In the genomic region with DNA sequence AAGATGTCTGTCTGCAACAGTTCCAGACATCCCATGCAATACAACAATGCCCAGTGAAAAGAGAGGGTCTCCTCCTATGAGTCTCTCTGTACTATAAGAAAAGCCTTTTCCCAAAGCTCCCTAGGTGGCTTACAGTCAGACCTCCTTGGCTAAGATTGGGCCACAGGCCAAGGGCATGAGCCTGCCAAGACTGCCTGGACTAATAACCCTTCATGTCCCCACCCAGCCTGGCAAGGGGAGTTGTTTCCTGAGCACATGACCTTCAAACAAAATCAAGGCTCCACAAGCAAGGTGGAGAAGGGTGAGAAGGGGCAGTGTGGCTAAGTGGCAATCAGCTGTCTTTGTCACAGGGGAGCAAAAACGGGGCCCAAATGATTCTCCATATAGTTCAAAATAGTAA, we compare ENCODE assay signal across 16 cellular contexts.
DNase-seq lines count a peak whose midpoint lies in the region; ATAC-seq, FAIRE-seq and TF ChIP-seq lines count a peak whose summit lies in the region.
"Had no signal": no experiment of that assay in that cellular context is flagged by ENCODE, and none has a peak within 500 bp of the region (broad histone marks: within the 10 kb centered on the region; RNA-seq: fewer than 3 reads in every experiment).

No MANE protein-coding gene starts in this region.

- H3K9me3 ChIP-seq in kidney (ENCODE audit: control insufficient read depth in 1 of 2, low read length in 2 of 2) (no peaks in the 10 kb centered on the region), upper lobe of right lung (no peaks in the 10 kb centered on the region)
- H3K9me3 ChIP-seq: esophagus muscularis mucosa had no signal

- peak; percentile 3 for DNase-seq in NCI-H1105 treated with DMSO at 0.1 percent for 48 hours (lab: John Stamatoyannopoulos, UW)
- DNase-seq in NCI-H1105 (lab: John Stamatoyannopoulos, UW) = no peak
- peak; percentile 25 for DNase-seq in astrocyte of the spinal cord (ENCODE audit: low read depth, low spot score)
- DNase-seq in kidney = peak; percentile 79
- peak; percentile 89 for DNase-seq in upper lobe of right lung
- no peak for DNase-seq in kidney tubule cell (ENCODE audit: low spot score)
- no peak for DNase-seq in activated CD4-positive, alpha-beta T cell treated with anti-CD3 and anti-CD28 coated beads for 1 hour
- no peak for DNase-seq in coronary artery (ENCODE audit: low spot score)
- DNase-seq: activated CD4-positive, alpha-beta T cell treated with anti-CD3 and anti-CD28 coated beads for 36 hours; activated CD8-positive, alpha-beta memory T cell treated with anti-CD3 and anti-CD28 coated beads, Interleukin-2, amount 50 U/mL, for 48 hours; activated naive CD4-positive, alpha-beta T cell; NCI-H2107; T-helper 9 cell had no signal

- H3K9ac ChIP-seq in kidney (ENCODE audit: low read length in 2 of 2) = no peak overlapping the region

- intact Hi-C loops in kidney (cut with DNase I) (no loop called here), upper lobe of right lung (cut with DNase I) (no loop called here)

- peak; percentile 88 for ATAC-seq in upper lobe of right lung
- ATAC-seq: activated CD4-positive, alpha-beta T cell treated with anti-CD3 and anti-CD28 coated beads for 36 hours; GM12878 had no signal

- H3K4me1 ChIP-seq in kidney (ENCODE audit: control insufficient read depth in 1 of 2, insufficient read depth in 1 of 2, low read depth in 1 of 2, low read length in 2 of 2) (peaks cover 11 to 12% of the 10 kb centered on the region in 2 donors), upper lobe of right lung (peaks cover 3% of the 10 kb centered on the region)

- no peak for FAIRE-seq in kidney (lab: Jason Lieb, UNC)
- FAIRE-seq: GM12878, H1 had no signal

- in situ Hi-C loops in astrocyte of the spinal cord (cut with HindIII; ENCODE audit: low sequenced_read_pairs) = no loop called here

- H3K27ac ChIP-seq in kidney (ENCODE audit: low read depth in 2 of 2, low read length in 2 of 2) = no peak overlapping the region
- no peak overlapping the region for H3K27ac ChIP-seq in upper lobe of right lung
- H3K27ac ChIP-seq in coronary artery = no peak overlapping the region
- H3K27ac ChIP-seq: esophagus muscularis mucosa had no signal

- H3K27me3 ChIP-seq in upper lobe of right lung = no peaks in the 10 kb centered on the region
- H3K27me3 ChIP-seq: esophagus muscularis mucosa had no signal

- TF ChIP-seq CTCF in astrocyte of the spinal cord (IDR thresholded peaks at IDR 0.05; ENCODE audit: low read depth, low read length) (no peak), kidney (IDR thresholded peaks at IDR 0.05; ENCODE audit: borderline replicate concordance, extremely low read depth, insufficient read depth) (no peak), upper lobe of right lung (IDR thresholded peaks at IDR 0.05) (no peak), coronary artery (IDR thresholded peaks at IDR 0.05) (no peak)

- no peaks in the 10 kb centered on the region for H3K36me3 ChIP-seq in kidney (ENCODE audit: control insufficient read depth in 1 of 2, insufficient read depth in 2 of 2, low read length in 2 of 2)
- H3K36me3 ChIP-seq in upper lobe of right lung = no peaks in the 10 kb centered on the region
- H3K36me3 ChIP-seq: esophagus muscularis mucosa had no signal

- no peak overlapping the region for H3K4me3 ChIP-seq in astrocyte of the spinal cord (ENCODE audit: low read depth, low read length)
- H3K4me3 ChIP-seq in kidney (ENCODE audit: low read length in 2 of 2) = no peak overlapping the region
- no peak overlapping the region for H3K4me3 ChIP-seq in upper lobe of right lung
- H3K4me3 ChIP-seq in coronary artery = no peak overlapping the region
- H3K4me3 ChIP-seq: esophagus muscularis mucosa, GM12878 had no signal

Comparison
In these comparisons a context has a peak if more than half of its experiments do, and no peak if none do; other contexts are left out.
1. DNase-seq: peak in NCI-H1105 treated with DMSO at 0.1 percent for 48 hours (single experiment), astrocyte of the spinal cord (single experiment), kidney (single experiment) and upper lobe of right lung (single experiment); none in NCI-H1105 (single experiment), kidney tubule cell (single experiment), activated CD4-positive, alpha-beta T cell treated with anti-CD3 and anti-CD28 coated beads for 1 hour (single experiment) and coronary artery (single experiment).